32 cellular contexts compared by ENCODE assay signal in genomic region chr19:1058112-1058511, GRCh38. TPM values are rescaled to one million over a fixed set of nuclear protein-coding genes. Genes with fewer than 3 reads are reported as not detected.
A peak's percentile ranks its signal among the peaks of the same experiment; 100 is the strongest.
DNase-seq lines count a peak whose midpoint lies in the region; ATAC-seq and TF ChIP-seq lines count a peak whose summit lies in the region.
"Had no signal": no experiment of that assay in that cellular context is flagged by ENCODE, and none has a peak within 500 bp of the region (broad histone marks: within the 10 kb centered on the region; RNA-seq: fewer than 3 reads in every experiment).

No MANE protein-coding gene starts in this region.

- peaks cover 20% of the 10 kb centered on the region for H3K4me1 ChIP-seq in CD8-positive, alpha-beta memory T cell (ENCODE audit: insufficient read depth, low read length)
- no peaks in the 10 kb centered on the region for H3K4me1 ChIP-seq in neutrophil (ENCODE audit: control insufficient read depth in 1 of 2, insufficient read depth in 1 of 2, low read depth in 1 of 2, low read length in 1 of 2)
- H3K4me1 ChIP-seq: BE2C, esophagus squamous epithelium, heart right ventricle, lower lobe of right lung, pancreas had no signal

- CTCF ChIA-PET in activated naive CD4-positive, alpha-beta T cell treated with anti-CD3 and anti-CD28 coated beads for 36 hours (lab: Charles Lee), result interaction anchor here (0.7 to 1.2 kb wide), 6 partner anchors 9 to 135 kb away, joined by 3 read pairs; no protein-coding TSS in a partner anchor
- CTCF ChIA-PET in CD8-positive, alpha-beta memory T cell (lab: Charles Lee), result interaction anchor here (1.0 to 5.2 kb wide), 13 partner anchors 9 to 131 kb away, joined by 3 to 57 read pairs (median 5); partner anchors contain the start of genes ARHGAP45, POLR2E and RNU6-2
- CTCF ChIA-PET in activated CD8-positive, alpha-beta T cell treated with anti-CD3 and anti-CD28 coated beads for 36 hours (lab: Charles Lee), result interaction anchor here (1.0 to 3.3 kb wide), 7 partner anchors 8 to 208 kb away, joined by 3 to 14 read pairs (median 4); partner anchors contain the start of genes ABCA7 and ARHGAP45

- H3K27ac ChIP-seq in CD8-positive, alpha-beta memory T cell (ENCODE audit: low read depth, low read length), result no peak overlapping the region
- H3K27ac ChIP-seq in neutrophil (peak overlapping the region; percentile 20), coronary artery (no peak overlapping the region)
- H3K27ac ChIP-seq: esophagus squamous epithelium, heart right ventricle, HL-60, lower lobe of right lung, pancreas had no signal

- H3K9me3 Mint-ChIP-seq in activated naive CD4-positive, alpha-beta T cell treated with anti-CD3 and anti-CD28 coated beads for 36 hours, result peaks cover 3% of the 10 kb centered on the region
- peaks cover 0 to 4% (median 0%) of the 10 kb centered on the region in 5 donors for H3K9me3 Mint-ChIP-seq in CD8-positive, alpha-beta memory T cell
- H3K9me3 Mint-ChIP-seq in activated CD8-positive, alpha-beta T cell treated with anti-CD3 and anti-CD28 coated beads for 36 hours, result peaks cover 14% of the 10 kb centered on the region
- H3K9me3 Mint-ChIP-seq: nephron progenitor cell, type B pancreatic cell had no signal

- no peak overlapping the region for H3K4me3 Mint-ChIP-seq in activated naive CD4-positive, alpha-beta T cell treated with anti-CD3 and anti-CD28 coated beads for 36 hours
- peak overlapping the region in 4 of 7 donors; percentile 19 to 79 (median 42) for H3K4me3 Mint-ChIP-seq in CD8-positive, alpha-beta memory T cell
- no peak overlapping the region for H3K4me3 Mint-ChIP-seq in activated CD8-positive, alpha-beta T cell treated with anti-CD3 and anti-CD28 coated beads for 36 hours
- H3K4me3 Mint-ChIP-seq: activated naive CD8-positive, alpha-beta T cell treated with anti-CD3 and anti-CD28 coated beads, Interleukin-2, amount 10 ng/mL, durations not matched to agents 7 days and 5 days; nephron progenitor cell; type B pancreatic cell had no signal

- POLR2A ChIA-PET in CD8-positive, alpha-beta memory T cell (lab: Charles Lee), result interaction anchor here (1.6 to 3.2 kb wide), 4 partner anchors 9 to 30 kb away, joined by 8 to 26 read pairs (median 14); partner anchors contain the start of gene ARHGAP45
- POLR2A ChIA-PET in activated CD8-positive, alpha-beta T cell treated with anti-CD3 and anti-CD28 coated beads for 36 hours (lab: Charles Lee), result interaction anchor here (0.6 to 1.7 kb wide), 3 partner anchors 9 to 24 kb away, joined by 3 to 6 read pairs (median 3); partner anchors contain the start of gene ARHGAP45

- intact Hi-C loops in activated naive CD4-positive, alpha-beta T cell treated with anti-CD3 and anti-CD28 coated beads for 36 hours (cut with micrococcal nuclease), result no loop called here
- intact Hi-C loops in activated CD8-positive, alpha-beta T cell treated with anti-CD3 and anti-CD28 coated beads for 36 hours (cut with micrococcal nuclease), result no loop called here

- H3K36me3 Mint-ChIP-seq in activated naive CD4-positive, alpha-beta T cell treated with anti-CD3 and anti-CD28 coated beads for 36 hours (ENCODE audit: low read depth), result peaks cover 14% of the 10 kb centered on the region
- peaks cover 0 to 59% (median 4%) of the 10 kb centered on the region in 3 donors for H3K36me3 Mint-ChIP-seq in CD8-positive, alpha-beta memory T cell
- peaks cover 33% of the 10 kb centered on the region for H3K36me3 Mint-ChIP-seq in activated CD8-positive, alpha-beta T cell treated with anti-CD3 and anti-CD28 coated beads for 36 hours (ENCODE audit: low read depth)

- peaks cover 11% of the 10 kb centered on the region for H3K36me3 ChIP-seq in CD8-positive, alpha-beta memory T cell (ENCODE audit: insufficient read depth, low read length)
- H3K36me3 ChIP-seq in neutrophil, result peaks cover 96% of the 10 kb centered on the region
- H3K36me3 ChIP-seq: BE2C, pancreas had no signal

- peaks cover 17% of the 10 kb centered on the region for H3K4me1 Mint-ChIP-seq in activated naive CD4-positive, alpha-beta T cell treated with anti-CD3 and anti-CD28 coated beads for 36 hours (ENCODE audit: low read depth)
- H3K4me1 Mint-ChIP-seq in CD8-positive, alpha-beta memory T cell, result peaks cover 22 to 25% (median 24%) of the 10 kb centered on the region in 3 donors
- H3K4me1 Mint-ChIP-seq in activated CD8-positive, alpha-beta T cell treated with anti-CD3 and anti-CD28 coated beads for 36 hours (ENCODE audit: low read depth), result peaks cover 11% of the 10 kb centered on the region
- H3K4me1 Mint-ChIP-seq: activated naive CD8-positive, alpha-beta T cell treated with anti-CD3 and anti-CD28 coated beads, Interleukin-2, amount 10 ng/mL, durations not matched to agents 7 days and 5 days had no signal

- no peak overlapping the region for H3K4me3 ChIP-seq in CD8-positive, alpha-beta memory T cell (ENCODE audit: low read length)
- H3K4me3 ChIP-seq in neutrophil (ENCODE audit: low read depth in 1 of 2, low read length in 1 of 2) (no peak overlapping the region), coronary artery (no peak overlapping the region)
- H3K4me3 ChIP-seq: esophagus squamous epithelium, heart right ventricle, lower lobe of right lung, mucosa of descending colon, pancreas had no signal

- TF ChIP-seq CTCF in activated CD8-positive, alpha-beta T cell treated with anti-CD3 and anti-CD28 coated beads for 36 hours (IDR thresholded peaks at IDR 0.05), result no peak
- no peak for TF ChIP-seq CTCF in neutrophil (IDR thresholded peaks at IDR 0.05)
- no peak for TF ChIP-seq CTCF in coronary artery (IDR thresholded peaks at IDR 0.05)

- no peaks in the 10 kb centered on the region for H3K9me3 ChIP-seq in CD8-positive, alpha-beta memory T cell (ENCODE audit: low read length)
- no peaks in the 10 kb centered on the region for H3K9me3 ChIP-seq in neutrophil
- H3K9me3 ChIP-seq: pancreas had no signal

- ATAC-seq in activated CD8-positive, alpha-beta T cell treated with anti-CD3 and anti-CD28 coated beads for 36 hours, result no peak
- ATAC-seq: lower lobe of right lung, pancreas had no signal

- H3K27me3 ChIP-seq in CD8-positive, alpha-beta memory T cell (ENCODE audit: insufficient read depth, low read length, poor library complexity, severe bottlenecking), result no peaks in the 10 kb centered on the region
- H3K27me3 ChIP-seq in neutrophil, result no peaks in the 10 kb centered on the region
- H3K27me3 ChIP-seq: BE2C, esophagus squamous epithelium, heart right ventricle, pancreas had no signal

- H3K27ac Mint-ChIP-seq in activated naive CD4-positive, alpha-beta T cell treated with anti-CD3 and anti-CD28 coated beads for 36 hours, result peak overlapping the region; percentile 23
- H3K27ac Mint-ChIP-seq in CD8-positive, alpha-beta memory T cell, result peak overlapping the region; percentile 37 to 92 (median 83)
- peak overlapping the region; percentile 43 for H3K27ac Mint-ChIP-seq in activated CD8-positive, alpha-beta T cell treated with anti-CD3 and anti-CD28 coated beads for 36 hours
- H3K27ac Mint-ChIP-seq: nephron progenitor cell, type B pancreatic cell had no signal

- H3K27me3 Mint-ChIP-seq in activated naive CD4-positive, alpha-beta T cell treated with anti-CD3 and anti-CD28 coated beads for 36 hours (ENCODE audit: low read depth), result no peaks in the 10 kb centered on the region
- no peaks in the 10 kb centered on the region for H3K27me3 Mint-ChIP-seq in CD8-positive, alpha-beta memory T cell
- H3K27me3 Mint-ChIP-seq in activated CD8-positive, alpha-beta T cell treated with anti-CD3 and anti-CD28 coated beads for 36 hours, result no peaks in the 10 kb centered on the region
- H3K27me3 Mint-ChIP-seq: activated naive CD8-positive, alpha-beta T cell treated with anti-CD3 and anti-CD28 coated beads, Interleukin-2, amount 10 ng/mL, durations not matched to agents 7 days and 5 days; type B pancreatic cell had no signal

- peak; percentile 11 for DNase-seq in activated naive CD4-positive, alpha-beta T cell treated with anti-CD3 and anti-CD28 coated beads for 36 hours
- no peak for DNase-seq in activated naive CD4-positive, alpha-beta T cell (lab: John Stamatoyannopoulos, UW)
- peak in 2 of 5 donors; percentile 15 to 46 for DNase-seq in CD8-positive, alpha-beta memory T cell
- no peak for DNase-seq in activated CD8-positive, alpha-beta T cell treated with anti-CD3 and anti-CD28 coated beads for 36 hours
- DNase-seq in coronary artery (ENCODE audit: low spot score) (no peak), NCI-H2029 (lab: John Stamatoyannopoulos, UW) (no peak), SKM-1 (lab: John Stamatoyannopoulos, UW; ENCODE audit: unreplicated experiment) (no peak)
- DNase-seq: activated naive CD8-positive, alpha-beta T cell treated with anti-CD3 and anti-CD28 coated beads, Interleukin-2, amount 10 ng/mL, durations not matched to agents 7 days and 5 days; BE2C; esophagus squamous epithelium; foreskin melanocyte; heart right ventricle; lower lobe of right lung; mucosa of descending colon; MV-4-11; NCI-H1694; NCI-H524 treated with DMSO at 0.1 percent for 48 hours; nephron progenitor cell; NK-92 treated with Interleukin-12 subunit alpha and Interleukin-12 subunit beta, amount 100 ng/mL, for 24 hours; pancreas; SHP77; small intestine; stimulated activated CD4-positive, alpha-beta T cell treated with anti-CD3 and anti-CD28 coated beads, Interleukin-2, amount 100 ng/mL, for 24 hours; substantia nigra had no signal

RNA-seq across cellular contexts. Expression of gene ARHGAP45, which starts 8.9 kb away (rescaled TPM):
- 100 to 1,000 TPM; 123 to 136 TPM for total RNA-seq in activated naive CD4-positive, alpha-beta T cell treated with anti-CD3 and anti-CD28 coated beads for 36 hours
- 100 to 1,000 TPM; 212 to 220 TPM for total RNA-seq in CD8-positive, alpha-beta memory T cell
- polyA plus RNA-seq in CD8-positive, alpha-beta memory T cell, result 478 TPM
- 100 to 1,000 TPM; 136 to 150 TPM for total RNA-seq in activated CD8-positive, alpha-beta T cell treated with anti-CD3 and anti-CD28 coated beads for 36 hours

RNA-seq across cellular contexts. Expression of gene ABCA7, which starts 18.2 kb away (rescaled TPM):
- total RNA-seq in activated naive CD4-positive, alpha-beta T cell treated with anti-CD3 and anti-CD28 coated beads for 36 hours, result 10 to 100 TPM; 24.4 to 30.1 TPM
- 10 to 100 TPM; 33.8 to 39.5 TPM for total RNA-seq in CD8-positive, alpha-beta memory T cell
- polyA plus RNA-seq in CD8-positive, alpha-beta memory T cell, result 14.1 TPM
- 10 to 100 TPM; 14.0 to 14.6 TPM for total RNA-seq in activated CD8-positive, alpha-beta T cell treated with anti-CD3 and anti-CD28 coated beads for 36 hours

RNA-seq across cellular contexts. Expression of gene CNN2, which starts 31.7 kb away (rescaled TPM):
- total RNA-seq in activated naive CD4-positive, alpha-beta T cell treated with anti-CD3 and anti-CD28 coated beads for 36 hours, result 100 to 1,000 TPM; 104 TPM
- 10 to 100 TPM; 78.1 to 78.9 TPM for total RNA-seq in CD8-positive, alpha-beta memory T cell
- 792 TPM for polyA plus RNA-seq in CD8-positive, alpha-beta memory T cell
- total RNA-seq in activated CD8-positive, alpha-beta T cell treated with anti-CD3 and anti-CD28 coated beads for 36 hours, result 10 to 100 TPM; 97.4 to 98.3 TPM

RNA-seq across cellular contexts. Expression of gene RNU6-2, which starts 36.8 kb away (rescaled TPM):
- not detected for total RNA-seq in activated naive CD4-positive, alpha-beta T cell treated with anti-CD3 and anti-CD28 coated beads for 36 hours
- total RNA-seq in CD8-positive, alpha-beta memory T cell, result not detected
- polyA plus RNA-seq in CD8-positive, alpha-beta memory T cell, result not detected
- not detected for total RNA-seq in activated CD8-positive, alpha-beta T cell treated with anti-CD3 and anti-CD28 coated beads for 36 hours
- total RNA-seq: A673; activated CD8-positive, alpha-beta memory T cell treated with anti-CD3 and anti-CD28 coated beads for 36 hours; activated naive CD8-positive, alpha-beta T cell treated with anti-CD3 and anti-CD28 coated beads, Interleukin-2, amount 10 ng/mL, durations not matched to agents 7 days and 5 days; astrocyte; cardiac septum; esophagus squamous epithelium; heart right ventricle; LHCN-M2; lower lobe of right lung; mucosa of descending colon; pancreas had no signal
- polyA plus RNA-seq: heart right ventricle, pancreas, small intestine had no signal

RNA-seq across cellular contexts. Expression of gene POLR2E, which starts 37.1 kb away (rescaled TPM):
- total RNA-seq in activated naive CD4-positive, alpha-beta T cell treated with anti-CD3 and anti-CD28 coated beads for 36 hours, result 100 to 1,000 TPM; 238 to 258 TPM
- 100 to 1,000 TPM; 270 to 278 TPM for total RNA-seq in CD8-positive, alpha-beta memory T cell
- polyA plus RNA-seq in CD8-positive, alpha-beta memory T cell, result 249 TPM
- 100 to 1,000 TPM; 271 to 282 TPM for total RNA-seq in activated CD8-positive, alpha-beta T cell treated with anti-CD3 and anti-CD28 coated beads for 36 hours

Comparison
In these comparisons a context has a peak if more than half of its experiments do, and no peak if none do; other contexts are left out.
1. H3K27ac Mint-ChIP-seq: peak in every context shown above with its lines; median percentile 83 in CD8-positive, alpha-beta memory T cell; 43 in activated CD8-positive, alpha-beta T cell treated with anti-CD3 and anti-CD28 coated beads for 36 hours; 23 in activated naive CD4-positive, alpha-beta T cell treated with anti-CD3 and anti-CD28 coated beads for 36 hours.
2. H3K4me3 Mint-ChIP-seq: peak in CD8-positive, alpha-beta memory T cell (4 of 7); none in activated naive CD4-positive, alpha-beta T cell treated with anti-CD3 and anti-CD28 coated beads for 36 hours (single experiment) and activated CD8-positive, alpha-beta T cell treated with anti-CD3 and anti-CD28 coated beads for 36 hours (single experiment).